In the genomic region with DNA sequence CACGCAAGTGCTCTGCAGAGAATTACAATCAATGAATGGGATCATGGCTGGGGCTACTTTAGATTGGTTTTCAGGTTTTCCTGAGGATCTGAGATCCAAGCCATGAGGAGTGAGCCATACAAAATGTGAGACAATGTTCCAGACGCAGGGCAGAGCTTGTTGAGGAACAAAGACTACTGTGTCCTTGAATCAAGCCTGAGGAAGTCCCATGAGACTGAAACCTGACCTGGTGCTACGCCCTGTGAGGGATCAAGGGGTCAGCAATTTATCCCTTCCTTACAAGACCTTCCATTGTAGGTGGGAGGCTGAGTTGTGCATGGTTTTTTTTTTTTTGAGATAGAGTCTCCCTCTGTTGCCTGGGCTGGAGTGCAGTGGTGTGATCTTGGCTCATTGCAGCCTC, we compare ENCODE assay signal across 8 cellular contexts. TPM values are rescaled to one million over a fixed set of nuclear protein-coding genes. Genes with fewer than 3 reads are reported as not detected.
DNase-seq lines count a peak whose midpoint lies in the region; ATAC-seq, FAIRE-seq and TF ChIP-seq lines count a peak whose summit lies in the region.

No MANE protein-coding gene starts in this region.

- ATAC-seq in left cardiac atrium (no peak), HG02981 (IDR thresholded peaks at IDR 0.05; ENCODE audit: unreplicated experiment) (no peak)

- in situ Hi-C loops in KBM-7 (cut with MboI; ENCODE audit: low pct_unique_long_range_greater_than_20kb, low sequenced_read_pairs) = no loop called here

- peaks cover 19% of the 10 kb centered on the region for H3K4me1 ChIP-seq in OCI-LY1 (ENCODE audit: insufficient read depth, low read length, severe bottlenecking)
- peaks cover 2 to 9% of the 10 kb centered on the region in 2 donors for H3K4me1 ChIP-seq in esophagus (ENCODE audit: control insufficient read depth in 2 of 2, insufficient read depth in 2 of 2, low read length in 1 of 2)

- H3K36me3 ChIP-seq in OCI-LY1 (ENCODE audit: insufficient read depth, low read length) = peaks cover 51% of the 10 kb centered on the region
- H3K36me3 ChIP-seq in esophagus (ENCODE audit: control insufficient read depth in 2 of 2, insufficient read depth in 2 of 2, low read length in 1 of 2) = peaks cover 4 to 26% of the 10 kb centered on the region in 2 donors

- H3K9ac ChIP-seq in OCI-LY1 (ENCODE audit: low read length) = peak overlapping the region; percentile 98

- peaks cover 38% of the 10 kb centered on the region for H3K79me2 ChIP-seq in OCI-LY1 (ENCODE audit: insufficient read depth, low read length)

- H3K4me3 ChIP-seq in OCI-LY1 (ENCODE audit: low read depth, low read length, poor library complexity, severe bottlenecking) = peak overlapping the region; percentile 97
- no peak overlapping the region for H3K4me3 ChIP-seq in esophagus (ENCODE audit: low read depth in 1 of 2, low read length in 2 of 2)

- 50 to 55% methylated on average over 3 of the region's 3 CpGs for WGBS in esophagus, 2 donors

- peak overlapping the region; percentile 88 for H3K4me2 ChIP-seq in OCI-LY1 (ENCODE audit: low read length)

- H3K9me3 ChIP-seq in OCI-LY1 (ENCODE audit: low read length) = no peaks in the 10 kb centered on the region
- H3K9me3 ChIP-seq in esophagus (ENCODE audit: control insufficient read depth in 2 of 2, insufficient read depth in 1 of 2, low read depth in 1 of 2, low read length in 1 of 2) = no peaks in the 10 kb centered on the region

- H3K27ac ChIP-seq in OCI-LY1 (ENCODE audit: low read depth, low read length, poor library complexity, severe bottlenecking) = no peak overlapping the region
- H3K27ac ChIP-seq in esophagus (ENCODE audit: low read depth in 2 of 2, low read length in 1 of 2) = peak overlapping the region; percentile 65 to 95
- no peak overlapping the region for H3K27ac ChIP-seq in caudate nucleus (ENCODE audit: low read depth, low read length)

- intact Hi-C loops in cardiac septum (cut with DNase I) (no loop called here), left cardiac atrium (cut with DNase I) (no loop called here)

- H3K27me3 ChIP-seq in OCI-LY1 (ENCODE audit: insufficient read depth, low read length) (no peaks in the 10 kb centered on the region), esophagus (ENCODE audit: control insufficient read depth in 1 of 2, insufficient read depth in 2 of 2, low read length in 2 of 2) (no peaks in the 10 kb centered on the region)

- FAIRE-seq in HTR-8/SVneo (lab: Jason Lieb, UNC) = no peak

- H2AFZ ChIP-seq in OCI-LY1 (ENCODE audit: low read length) = no peak overlapping the region

- DNase-seq in cardiac septum (ENCODE audit: low spot score) (peak; percentile 6), left cardiac atrium (no peak), caudate nucleus (lab: John Stamatoyannopoulos, UW) (no peak), HTR-8/SVneo (ENCODE audit: insufficient read length, low spot score) (no peak), KBM-7 (no peak)

- H4K20me1 ChIP-seq in OCI-LY1 (ENCODE audit: insufficient read depth, low read length) = no peaks in the 10 kb centered on the region

- no peaks in the 10 kb centered on the region for H3K9me2 ChIP-seq in OCI-LY1 (ENCODE audit: low read depth, low read length)

- no peak for TF ChIP-seq CTCF in OCI-LY1 (IDR thresholded peaks at IDR 0.05; ENCODE audit: low read length)

- no peaks in the 10 kb centered on the region for H3F3A ChIP-seq in OCI-LY1 (ENCODE audit: insufficient read depth, low read length)

RNA-seq across cellular contexts. Expression of gene INCENP, which starts 2.1 kb away (rescaled TPM):
- total RNA-seq in cardiac septum = 13.5 TPM
- total RNA-seq in left cardiac atrium = 10 to 100 TPM; 15.4 to 16.7 TPM
- 10 to 100 TPM; 13.7 to 17.5 TPM for polyA plus RNA-seq in esophagus

Comparison
In these comparisons a context has a peak if more than half of its experiments do, and no peak if none do; other contexts are left out.
1. H3K27ac ChIP-seq: peak in esophagus (2 of 2); none in OCI-LY1 (single experiment) and caudate nucleus (single experiment).